In genomic region chr18:62524443-62525200, GRCh38 we compare ENCODE assay signal across 1 cellular context.
TF ChIP-seq lines count a peak whose summit lies in the region.

No MANE protein-coding gene starts in this region.

TF ChIP-seq in HepG2, 621 proteins besides CTCF, POLR2A, EP300 and RAD21 (continued from another document):
- TF ChIP-seq, protein P1, sequence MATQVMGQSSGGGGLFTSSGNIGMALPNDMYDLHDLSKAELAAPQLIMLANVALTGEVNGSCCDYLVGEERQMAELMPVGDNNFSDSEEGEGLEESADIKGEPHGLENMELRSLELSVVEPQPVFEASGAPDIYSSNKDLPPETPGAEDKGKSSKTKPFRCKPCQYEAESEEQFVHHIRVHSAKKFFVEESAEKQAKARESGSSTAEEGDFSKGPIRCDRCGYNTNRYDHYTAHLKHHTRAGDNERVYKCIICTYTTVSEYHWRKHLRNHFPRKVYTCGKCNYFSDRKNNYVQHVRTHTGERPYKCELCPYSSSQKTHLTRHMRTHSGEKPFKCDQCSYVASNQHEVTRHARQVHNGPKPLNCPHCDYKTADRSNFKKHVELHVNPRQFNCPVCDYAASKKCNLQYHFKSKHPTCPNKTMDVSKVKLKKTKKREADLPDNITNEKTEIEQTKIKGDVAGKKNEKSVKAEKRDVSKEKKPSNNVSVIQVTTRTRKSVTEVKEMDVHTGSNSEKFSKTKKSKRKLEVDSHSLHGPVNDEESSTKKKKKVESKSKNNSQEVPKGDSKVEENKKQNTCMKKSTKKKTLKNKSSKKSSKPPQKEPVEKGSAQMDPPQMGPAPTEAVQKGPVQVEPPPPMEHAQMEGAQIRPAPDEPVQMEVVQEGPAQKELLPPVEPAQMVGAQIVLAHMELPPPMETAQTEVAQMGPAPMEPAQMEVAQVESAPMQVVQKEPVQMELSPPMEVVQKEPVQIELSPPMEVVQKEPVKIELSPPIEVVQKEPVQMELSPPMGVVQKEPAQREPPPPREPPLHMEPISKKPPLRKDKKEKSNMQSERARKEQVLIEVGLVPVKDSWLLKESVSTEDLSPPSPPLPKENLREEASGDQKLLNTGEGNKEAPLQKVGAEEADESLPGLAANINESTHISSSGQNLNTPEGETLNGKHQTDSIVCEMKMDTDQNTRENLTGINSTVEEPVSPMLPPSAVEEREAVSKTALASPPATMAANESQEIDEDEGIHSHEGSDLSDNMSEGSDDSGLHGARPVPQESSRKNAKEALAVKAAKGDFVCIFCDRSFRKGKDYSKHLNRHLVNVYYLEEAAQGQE (IDR thresholded peaks at IDR 0.05; ENCODE audit: borderline replicate concordance in 1 of 2, low read depth in 1 of 2, low read length in 2 of 2): 0 out of 4 replicates have a peak, but pooled peaks of 1 of the 2 experiments have one; percentile 7
- TF ChIP-seq, protein P2, sequence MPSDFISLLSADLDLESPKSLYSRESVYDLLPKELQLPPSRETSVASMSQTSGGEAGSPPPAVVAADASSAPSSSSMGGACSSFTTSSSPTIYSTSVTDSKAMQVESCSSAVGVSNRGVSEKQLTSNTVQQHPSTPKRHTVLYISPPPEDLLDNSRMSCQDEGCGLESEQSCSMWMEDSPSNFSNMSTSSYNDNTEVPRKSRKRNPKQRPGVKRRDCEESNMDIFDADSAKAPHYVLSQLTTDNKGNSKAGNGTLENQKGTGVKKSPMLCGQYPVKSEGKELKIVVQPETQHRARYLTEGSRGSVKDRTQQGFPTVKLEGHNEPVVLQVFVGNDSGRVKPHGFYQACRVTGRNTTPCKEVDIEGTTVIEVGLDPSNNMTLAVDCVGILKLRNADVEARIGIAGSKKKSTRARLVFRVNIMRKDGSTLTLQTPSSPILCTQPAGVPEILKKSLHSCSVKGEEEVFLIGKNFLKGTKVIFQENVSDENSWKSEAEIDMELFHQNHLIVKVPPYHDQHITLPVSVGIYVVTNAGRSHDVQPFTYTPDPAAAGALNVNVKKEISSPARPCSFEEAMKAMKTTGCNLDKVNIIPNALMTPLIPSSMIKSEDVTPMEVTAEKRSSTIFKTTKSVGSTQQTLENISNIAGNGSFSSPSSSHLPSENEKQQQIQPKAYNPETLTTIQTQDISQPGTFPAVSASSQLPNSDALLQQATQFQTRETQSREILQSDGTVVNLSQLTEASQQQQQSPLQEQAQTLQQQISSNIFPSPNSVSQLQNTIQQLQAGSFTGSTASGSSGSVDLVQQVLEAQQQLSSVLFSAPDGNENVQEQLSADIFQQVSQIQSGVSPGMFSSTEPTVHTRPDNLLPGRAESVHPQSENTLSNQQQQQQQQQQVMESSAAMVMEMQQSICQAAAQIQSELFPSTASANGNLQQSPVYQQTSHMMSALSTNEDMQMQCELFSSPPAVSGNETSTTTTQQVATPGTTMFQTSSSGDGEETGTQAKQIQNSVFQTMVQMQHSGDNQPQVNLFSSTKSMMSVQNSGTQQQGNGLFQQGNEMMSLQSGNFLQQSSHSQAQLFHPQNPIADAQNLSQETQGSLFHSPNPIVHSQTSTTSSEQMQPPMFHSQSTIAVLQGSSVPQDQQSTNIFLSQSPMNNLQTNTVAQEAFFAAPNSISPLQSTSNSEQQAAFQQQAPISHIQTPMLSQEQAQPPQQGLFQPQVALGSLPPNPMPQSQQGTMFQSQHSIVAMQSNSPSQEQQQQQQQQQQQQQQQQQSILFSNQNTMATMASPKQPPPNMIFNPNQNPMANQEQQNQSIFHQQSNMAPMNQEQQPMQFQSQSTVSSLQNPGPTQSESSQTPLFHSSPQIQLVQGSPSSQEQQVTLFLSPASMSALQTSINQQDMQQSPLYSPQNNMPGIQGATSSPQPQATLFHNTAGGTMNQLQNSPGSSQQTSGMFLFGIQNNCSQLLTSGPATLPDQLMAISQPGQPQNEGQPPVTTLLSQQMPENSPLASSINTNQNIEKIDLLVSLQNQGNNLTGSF (CRISPR knock-in tag; IDR thresholded peaks at IDR 0.05): 0 out of 2 replicates have a peak, but pooled peaks have one; percentile 5
- TF ChIP-seq RBFOX2 (IDR thresholded peaks at IDR 0.05; ENCODE audit: low read depth, low read length) (peak; percentile 6; the same call in 1 of the 2 replicates), POLR2G (IDR thresholded peaks at IDR 0.05; ENCODE audit: low read depth, low read length) (peak; percentile 34; the same call in 1 of the 2 replicates), TAF15 (IDR thresholded peaks at IDR 0.05; ENCODE audit: low read depth, low read length, poor library complexity, severe bottlenecking) (peak; percentile 59), ZC3H13 (CRISPR knock-in tag; IDR thresholded peaks at IDR 0.05) (peak; percentile 7; the same call in 1 of the 2 replicates), TAF1 (CRISPR knock-in tag; IDR thresholded peaks at IDR 0.05) (peak; percentile 14; the same call in 1 of the 2 replicates), SP4 (CRISPR knock-in tag; IDR thresholded peaks at IDR 0.05) (no peak), SMYD3 (CRISPR knock-in tag; IDR thresholded peaks at IDR 0.05) (no peak), RBM22 (optimal IDR thresholded peaks at IDR 0.05; ENCODE audit: low read length) (peak; percentile 39), ZNF501 (CRISPR knock-in tag; IDR thresholded peaks at IDR 0.05) (peak; percentile 30; the same call in 1 of the 2 replicates)
- TF ChIP-seq, protein P3, sequence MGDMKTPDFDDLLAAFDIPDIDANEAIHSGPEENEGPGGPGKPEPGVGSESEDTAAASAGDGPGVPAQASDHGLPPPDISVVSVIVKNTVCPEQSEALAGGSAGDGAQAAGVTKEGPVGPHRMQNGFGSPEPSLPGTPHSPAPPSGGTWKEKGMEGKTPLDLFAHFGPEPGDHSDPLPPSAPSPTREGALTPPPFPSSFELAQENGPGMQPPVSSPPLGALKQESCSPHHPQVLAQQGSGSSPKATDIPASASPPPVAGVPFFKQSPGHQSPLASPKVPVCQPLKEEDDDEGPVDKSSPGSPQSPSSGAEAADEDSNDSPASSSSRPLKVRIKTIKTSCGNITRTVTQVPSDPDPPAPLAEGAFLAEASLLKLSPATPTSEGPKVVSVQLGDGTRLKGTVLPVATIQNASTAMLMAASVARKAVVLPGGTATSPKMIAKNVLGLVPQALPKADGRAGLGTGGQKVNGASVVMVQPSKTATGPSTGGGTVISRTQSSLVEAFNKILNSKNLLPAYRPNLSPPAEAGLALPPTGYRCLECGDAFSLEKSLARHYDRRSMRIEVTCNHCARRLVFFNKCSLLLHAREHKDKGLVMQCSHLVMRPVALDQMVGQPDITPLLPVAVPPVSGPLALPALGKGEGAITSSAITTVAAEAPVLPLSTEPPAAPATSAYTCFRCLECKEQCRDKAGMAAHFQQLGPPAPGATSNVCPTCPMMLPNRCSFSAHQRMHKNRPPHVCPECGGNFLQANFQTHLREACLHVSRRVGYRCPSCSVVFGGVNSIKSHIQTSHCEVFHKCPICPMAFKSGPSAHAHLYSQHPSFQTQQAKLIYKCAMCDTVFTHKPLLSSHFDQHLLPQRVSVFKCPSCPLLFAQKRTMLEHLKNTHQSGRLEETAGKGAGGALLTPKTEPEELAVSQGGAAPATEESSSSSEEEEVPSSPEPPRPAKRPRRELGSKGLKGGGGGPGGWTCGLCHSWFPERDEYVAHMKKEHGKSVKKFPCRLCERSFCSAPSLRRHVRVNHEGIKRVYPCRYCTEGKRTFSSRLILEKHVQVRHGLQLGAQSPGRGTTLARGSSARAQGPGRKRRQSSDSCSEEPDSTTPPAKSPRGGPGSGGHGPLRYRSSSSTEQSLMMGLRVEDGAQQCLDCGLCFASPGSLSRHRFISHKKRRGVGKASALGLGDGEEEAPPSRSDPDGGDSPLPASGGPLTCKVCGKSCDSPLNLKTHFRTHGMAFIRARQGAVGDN (CRISPR knock-in tag; IDR thresholded peaks at IDR 0.05): peak; percentile 38
- TF ChIP-seq, protein P4, sequence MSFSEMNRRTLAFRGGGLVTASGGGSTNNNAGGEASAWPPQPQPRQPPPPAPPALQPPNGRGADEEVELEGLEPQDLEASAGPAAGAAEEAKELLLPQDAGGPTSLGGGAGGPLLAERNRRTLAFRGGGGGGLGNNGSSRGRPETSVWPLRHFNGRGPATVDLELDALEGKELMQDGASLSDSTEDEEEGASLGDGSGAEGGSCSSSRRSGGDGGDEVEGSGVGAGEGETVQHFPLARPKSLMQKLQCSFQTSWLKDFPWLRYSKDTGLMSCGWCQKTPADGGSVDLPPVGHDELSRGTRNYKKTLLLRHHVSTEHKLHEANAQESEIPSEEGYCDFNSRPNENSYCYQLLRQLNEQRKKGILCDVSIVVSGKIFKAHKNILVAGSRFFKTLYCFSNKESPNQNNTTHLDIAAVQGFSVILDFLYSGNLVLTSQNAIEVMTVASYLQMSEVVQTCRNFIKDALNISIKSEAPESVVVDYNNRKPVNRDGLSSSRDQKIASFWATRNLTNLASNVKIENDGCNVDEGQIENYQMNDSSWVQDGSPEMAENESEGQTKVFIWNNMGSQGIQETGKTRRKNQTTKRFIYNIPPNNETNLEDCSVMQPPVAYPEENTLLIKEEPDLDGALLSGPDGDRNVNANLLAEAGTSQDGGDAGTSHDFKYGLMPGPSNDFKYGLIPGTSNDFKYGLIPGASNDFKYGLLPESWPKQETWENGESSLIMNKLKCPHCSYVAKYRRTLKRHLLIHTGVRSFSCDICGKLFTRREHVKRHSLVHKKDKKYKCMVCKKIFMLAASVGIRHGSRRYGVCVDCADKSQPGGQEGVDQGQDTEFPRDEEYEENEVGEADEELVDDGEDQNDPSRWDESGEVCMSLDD (CRISPR knock-in tag; IDR thresholded peaks at IDR 0.05; ENCODE audit: borderline replicate concordance): no peak
TF ChIP-seq in HepG2: peak in this region for 14.
